In genomic region chr11:70834277-70834940, GRCh38 we compare ENCODE assay signal across 1 cellular context.
TF ChIP-seq lines count a peak whose summit lies in the region.

No MANE protein-coding gene starts in this region.

TF ChIP-seq in H1, 55 proteins besides CTCF, POLR2A, EP300 and RAD21 (continued from another document):
- no peak for TF ChIP-seq ATF2 (IDR thresholded peaks at IDR 0.05; ENCODE audit: low read length)
- no peak for TF ChIP-seq SP2 (IDR thresholded peaks at IDR 0.05; ENCODE audit: low read length)
- TF ChIP-seq SP1 (IDR thresholded peaks at IDR 0.05; ENCODE audit: low read depth, low read length) = peak; percentile 67
- TF ChIP-seq TCF12 (IDR thresholded peaks at IDR 0.05; ENCODE audit: low read depth, low read length) = peak; percentile 96
- TF ChIP-seq CREB1 (IDR thresholded peaks at IDR 0.05) = 0 out of 2 replicates have a peak, but pooled peaks have one; percentile 18
- TF ChIP-seq RXRA (IDR thresholded peaks at IDR 0.05; ENCODE audit: insufficient read depth, low read depth, low read length) = no peak
- 0 out of 2 replicates have a peak, but pooled peaks have one; percentile 26 for TF ChIP-seq YY1 (IDR thresholded peaks at IDR 0.05; ENCODE audit: low read depth, low read length)
- no peak for TF ChIP-seq HDAC2 (IDR thresholded peaks at IDR 0.05; ENCODE audit: borderline replicate concordance in 1 of 2, low read depth in 2 of 2, low read length in 2 of 2)
- TF ChIP-seq E2F6 (IDR thresholded peaks at IDR 0.05) = 0 out of 2 replicates have a peak, but pooled peaks have one; percentile 13
- TF ChIP-seq SP4 (IDR thresholded peaks at IDR 0.05; ENCODE audit: low read length) = no peak
